In genomic region chr2:949894-950626, GRCh38 we compare ENCODE assay signal across 9 cellular contexts. TPM values are rescaled to one million over a fixed set of nuclear protein-coding genes. Genes with fewer than 3 reads are reported as not detected.
DNase-seq lines count a peak whose midpoint lies in the region; ATAC-seq and TF ChIP-seq lines count a peak whose summit lies in the region.
"Had no signal": no experiment of that assay in that cellular context is flagged by ENCODE, and none has a peak within 500 bp of the region (broad histone marks: within the 10 kb centered on the region; RNA-seq: fewer than 3 reads in every experiment).

No MANE protein-coding gene starts in this region.

- TF ChIP-seq CTCF in transverse colon (IDR thresholded peaks at IDR 0.05) (no peak), BE2C (IDR thresholded peaks at IDR 0.05; ENCODE audit: low read depth, low read length) (no peak)

- in situ Hi-C loops in transverse colon (cut with MboI; ENCODE audit: low pct_ligation_motif_present in 1 of 4, low pct_unique_long_range_greater_than_20kb in 1 of 4, low sequenced_read_pairs in 3 of 4) = no loop called here

- peak; percentile 72 for DNase-seq in activated CD8-positive, alpha-beta memory T cell treated with anti-CD3 and anti-CD28 coated beads for 24 hours
- DNase-seq in activated CD8-positive, alpha-beta memory T cell treated with anti-CD3 and anti-CD28 coated beads, Interleukin-2, amount 50 U/mL, for 4 hours = no peak
- peak; percentile 51 for DNase-seq in activated naive CD8-positive, alpha-beta T cell treated with anti-CD3 and anti-CD28 coated beads, Interleukin-2, amount 10 ng/mL, durations not matched to agents 7 days and 5 days
- DNase-seq in left colon (no peak), transverse colon (no peak), BE2C (no peak), NCI-H1694 (lab: John Stamatoyannopoulos, UW) (no peak), CD1c-positive myeloid dendritic cell (ENCODE audit: extremely low spot score) (no peak)

- H3K27me3 Mint-ChIP-seq in activated naive CD8-positive, alpha-beta T cell treated with anti-CD3 and anti-CD28 coated beads, Interleukin-2, amount 10 ng/mL, durations not matched to agents 7 days and 5 days = peaks cover 16% of the 10 kb centered on the region

- TF ChIP-seq POLR2A in transverse colon (IDR thresholded peaks at IDR 0.05) = no peak

- intact Hi-C loops in left colon (cut with DNase I, micrococcal nuclease) = no loop called here
- intact Hi-C loops in transverse colon (cut with DNase I; ENCODE audit: low total_unique reads) = no loop called here

- H3K4me3 ChIP-seq in transverse colon (peak overlapping the region; percentile 23 to 51 (median 44)), BE2C (ENCODE audit: low read depth, low read length) (no peak overlapping the region)

- H3K27me3 ChIP-seq in transverse colon (peaks cover 82% of the 10 kb centered on the region), BE2C (peaks cover 38% of the 10 kb centered on the region)

- POLR2A ChIA-PET in activated naive CD8-positive, alpha-beta T cell treated with anti-CD3 and anti-CD28 coated beads, Interleukin-2, amount 10 ng/mL, durations not matched to agents 7 days and 5 days (lab: Charles Lee) = interaction anchor here (0.8 to 3.0 kb wide), 8 partner anchors 12 to 273 kb away, joined by 3 to 31 read pairs (median 4); partner anchors contain the start of gene TMEM18

- H3K36me3 Mint-ChIP-seq in activated naive CD8-positive, alpha-beta T cell treated with anti-CD3 and anti-CD28 coated beads, Interleukin-2, amount 10 ng/mL, durations not matched to agents 7 days and 5 days = peaks cover 3% of the 10 kb centered on the region

- no peak for TF ChIP-seq EP300 in transverse colon (IDR thresholded peaks at IDR 0.05; ENCODE audit: low read depth)

- H3K36me3 ChIP-seq in transverse colon (no peaks in the 10 kb centered on the region), BE2C (no peaks in the 10 kb centered on the region)

- H3K9me3 ChIP-seq in transverse colon (peaks cover 0 to 2% of the 10 kb centered on the region in 2 donors), BE2C (no peaks in the 10 kb centered on the region)

- H3K27ac Mint-ChIP-seq in activated naive CD8-positive, alpha-beta T cell treated with anti-CD3 and anti-CD28 coated beads, Interleukin-2, amount 10 ng/mL, durations not matched to agents 7 days and 5 days = peak overlapping the region; percentile 81

- H3K27ac ChIP-seq in transverse colon = no peak overlapping the region

- H3K4me3 Mint-ChIP-seq in activated naive CD8-positive, alpha-beta T cell treated with anti-CD3 and anti-CD28 coated beads, Interleukin-2, amount 10 ng/mL, durations not matched to agents 7 days and 5 days = peak overlapping the region; percentile 87

- H3K4me1 ChIP-seq in transverse colon = peaks cover 5 to 19% (median 12%) of the 10 kb centered on the region in 4 donors
- no peaks in the 10 kb centered on the region for H3K4me1 ChIP-seq in BE2C

- no peaks in the 10 kb centered on the region for H3K9me3 Mint-ChIP-seq in activated naive CD8-positive, alpha-beta T cell treated with anti-CD3 and anti-CD28 coated beads, Interleukin-2, amount 10 ng/mL, durations not matched to agents 7 days and 5 days

- peaks cover 36% of the 10 kb centered on the region for H3K4me1 Mint-ChIP-seq in activated naive CD8-positive, alpha-beta T cell treated with anti-CD3 and anti-CD28 coated beads, Interleukin-2, amount 10 ng/mL, durations not matched to agents 7 days and 5 days

- ATAC-seq in activated naive CD8-positive, alpha-beta T cell treated with anti-CD3 and anti-CD28 coated beads, Interleukin-2, amount 10 ng/mL, durations not matched to agents 7 days and 5 days (ENCODE audit: low read depth) = peak; percentile 23
- ATAC-seq in left colon = peak; percentile 61
- ATAC-seq: activated CD4-positive, CD25-positive, alpha-beta regulatory T cell treated with anti-CD3 and anti-CD28 coated beads, Interleukin-2, amount 50 U/mL, for 24 hours had no signal

- WGBS in transverse colon (ENCODE audit: low coverage in 1 of 2), 2 donors = 1% methylated on average over 23 of the region's 61 CpGs; no CpG with 5 or more reads in 1 of the 2 donors

RNA-seq across cellular contexts. Expression of gene SNTG2, which starts 0.6 kb away (rescaled TPM):
- 1 to 10 TPM; 2.9 to 3.5 TPM for total RNA-seq in activated naive CD8-positive, alpha-beta T cell treated with anti-CD3 and anti-CD28 coated beads, Interleukin-2, amount 10 ng/mL, durations not matched to agents 7 days and 5 days
- 1 to 10 TPM; 1.2 to 2.0 TPM for total RNA-seq in left colon
- 1 to 10 TPM in 3 of 4 donors, under 1 TPM in 1; 0.55 to 4.9 (median 1.5) TPM for total RNA-seq in transverse colon
- not detected for polyA plus RNA-seq in BE2C (2012; ENCODE audit: insufficient read depth, insufficient read length, low read depth)

Comparison
In these comparisons a context has a peak if more than half of its experiments do, and no peak if none do; other contexts are left out.
1. DNase-seq: peak in activated CD8-positive, alpha-beta memory T cell treated with anti-CD3 and anti-CD28 coated beads for 24 hours (single experiment) and activated naive CD8-positive, alpha-beta T cell treated with anti-CD3 and anti-CD28 coated beads, Interleukin-2, amount 10 ng/mL, durations not matched to agents 7 days and 5 days (single experiment); none in activated CD8-positive, alpha-beta memory T cell treated with anti-CD3 and anti-CD28 coated beads, Interleukin-2, amount 50 U/mL, for 4 hours (single experiment), left colon (0 of 2), transverse colon (single experiment), BE2C (single experiment), NCI-H1694 (single experiment) and CD1c-positive myeloid dendritic cell (single experiment).